8 cellular contexts compared by ENCODE assay signal in genomic region chr9:100473271-100474081, GRCh38. TPM values are rescaled to one million over a fixed set of nuclear protein-coding genes. Genes with fewer than 3 reads are reported as not detected.
DNase-seq lines count a peak whose midpoint lies in the region; ATAC-seq and TF ChIP-seq lines count a peak whose summit lies in the region.

No MANE protein-coding gene starts in this region.

- H3K27ac Mint-ChIP-seq in activated T-cell treated with anti-CD3 and anti-CD28 coated beads, Interleukin-2, amount 50 U/mL, for 72 hours = no peak overlapping the region

- peaks cover 47% of the 10 kb centered on the region for H3K27me3 Mint-ChIP-seq in activated T-cell treated with anti-CD3 and anti-CD28 coated beads, Interleukin-2, amount 50 U/mL, for 72 hours (ENCODE audit: low read depth)

- peak overlapping the region; percentile 66 to 67 for H3K4me3 ChIP-seq in foreskin fibroblast (ENCODE audit: low read depth in 1 of 2, low read length in 2 of 2)

- no peaks in the 10 kb centered on the region for H3K9me3 Mint-ChIP-seq in activated T-cell treated with anti-CD3 and anti-CD28 coated beads, Interleukin-2, amount 50 U/mL, for 72 hours

- DNase-seq in NCI-H526 (lab: John Stamatoyannopoulos, UW) (peak; percentile 12 to 67), NCI-H526 treated with DMSO at 0.1 percent for 48 hours (lab: John Stamatoyannopoulos, UW) (no peak), NCI-H69 (lab: John Stamatoyannopoulos, UW) (peak; percentile 88), foreskin fibroblast (peak; percentile 12 to 56), occipital lobe (lab: John Stamatoyannopoulos, UW) (peak; percentile 52), GM19240 (ENCODE audit: insufficient read length, low spot score) (no peak)
- DNase-seq in activated T-cell treated with anti-CD3 and anti-CD28 coated beads, Interleukin-2, amount 50 U/mL, for 72 hours = peak; percentile 58 to 60

- TF ChIP-seq CTCF in foreskin fibroblast (IDR thresholded peaks at IDR 0.05; ENCODE audit: low read depth, low read length) = no peak

- H3K36me3 Mint-ChIP-seq in activated T-cell treated with anti-CD3 and anti-CD28 coated beads, Interleukin-2, amount 50 U/mL, for 72 hours (ENCODE audit: insufficient read depth in 2 of 2) = peaks cover 0 to 1% of the 10 kb centered on the region in 2 donors

- ATAC-seq in HG02852 (IDR thresholded peaks at IDR 0.05; ENCODE audit: unreplicated experiment) = peak; percentile 68
- peak; percentile 74 to 76 for ATAC-seq in activated T-cell treated with anti-CD3 and anti-CD28 coated beads, Interleukin-2, amount 50 U/mL, for 72 hours (replicated peaks in 1 of 2)

- H3K4me1 Mint-ChIP-seq in activated T-cell treated with anti-CD3 and anti-CD28 coated beads, Interleukin-2, amount 50 U/mL, for 72 hours (ENCODE audit: low read depth) = peaks cover 14% of the 10 kb centered on the region

- peak overlapping the region; percentile 70 to 87 for H3K4me3 Mint-ChIP-seq in activated T-cell treated with anti-CD3 and anti-CD28 coated beads, Interleukin-2, amount 50 U/mL, for 72 hours

RNA-seq across cellular contexts. Expression of gene TMEFF1, which starts 0.5 kb away (rescaled TPM):
- total RNA-seq in activated T-cell treated with anti-CD3 and anti-CD28 coated beads, Interleukin-2, amount 50 U/mL, for 72 hours = under 1 TPM; 0.19 to 0.50 TPM
- 47.6 TPM for total RNA-seq in occipital lobe

RNA-seq across cellular contexts. Expression of gene MSANTD3, which starts 46.5 kb away (rescaled TPM):
- total RNA-seq in activated T-cell treated with anti-CD3 and anti-CD28 coated beads, Interleukin-2, amount 50 U/mL, for 72 hours = 10 to 100 TPM; 15.1 to 15.9 TPM
- total RNA-seq in occipital lobe = 67.5 TPM

Comparison
In these comparisons a context has a peak if more than half of its experiments do, and no peak if none do; other contexts are left out.
1. DNase-seq: peak in NCI-H526 (2 of 2), NCI-H69 (single experiment), activated T-cell treated with anti-CD3 and anti-CD28 coated beads, Interleukin-2, amount 50 U/mL, for 72 hours (2 of 2), foreskin fibroblast (2 of 2) and occipital lobe (single experiment); none in NCI-H526 treated with DMSO at 0.1 percent for 48 hours (single experiment) and GM19240 (single experiment).
2. RNA of gene TMEFF1, which starts 0.5 kb away (total RNA-seq): 47.6 TPM in occipital lobe (single experiment); 0.19 to 0.50 TPM in activated T-cell treated with anti-CD3 and anti-CD28 coated beads, Interleukin-2, amount 50 U/mL, for 72 hours; every median in the first group is over 10 times any median in the second.